In the genomic region with DNA sequence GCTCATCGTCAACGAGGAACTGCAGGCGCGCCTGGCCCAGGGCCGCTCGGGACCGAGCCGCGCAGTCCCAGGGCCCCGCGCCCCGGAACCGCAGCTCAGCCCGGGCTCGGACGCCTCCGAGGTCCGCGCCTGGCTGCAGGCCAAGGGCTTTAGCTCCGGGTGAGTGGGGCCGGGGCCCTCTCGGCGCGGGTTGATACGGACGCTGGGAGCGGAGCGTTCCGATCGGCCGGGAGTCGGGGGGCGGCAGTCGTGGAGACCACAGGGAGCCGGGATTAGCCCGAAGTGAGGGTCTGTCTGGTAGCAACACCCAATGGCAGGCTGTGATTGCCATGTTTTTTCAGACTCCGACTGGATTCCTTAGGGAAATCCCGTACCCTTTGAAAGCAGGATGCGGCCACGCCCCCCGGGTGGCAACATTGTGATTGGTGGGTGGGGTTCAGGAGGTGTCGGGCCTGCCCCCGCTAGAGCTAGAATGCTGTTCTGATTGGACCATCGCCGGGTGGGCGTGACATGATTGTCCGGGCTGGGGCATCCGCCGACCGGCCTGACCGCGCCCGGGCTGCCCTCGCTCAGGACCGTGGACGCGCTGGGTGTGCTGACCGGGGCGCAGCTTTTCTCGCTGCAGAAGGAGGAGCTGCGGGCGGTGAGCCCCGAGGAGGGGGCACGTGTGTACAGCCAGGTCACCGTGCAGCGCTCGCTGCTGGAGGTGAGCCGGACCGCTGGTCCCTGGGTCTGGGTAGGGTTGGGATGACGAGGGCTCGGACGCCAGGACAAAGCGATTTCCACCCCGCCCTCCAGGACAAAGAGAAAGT, we compare ENCODE assay signal across 8 cellular contexts. TPM values are rescaled to one million over a fixed set of nuclear protein-coding genes. Genes with fewer than 3 reads are reported as not detected.
DNase-seq lines count a peak whose midpoint lies in the region; ATAC-seq and TF ChIP-seq lines count a peak whose summit lies in the region.

No MANE protein-coding gene starts in this region.

- intact Hi-C loops in lower leg skin (cut with DNase I; ENCODE audit: low total_unique reads) = no loop called here

- DNase-seq in CD4-positive, CD25-positive, alpha-beta regulatory T cell = peak in 2 of 3 donors; percentile 42 to 54
- DNase-seq in NCI-H1105 treated with DMSO at 0.1 percent for 48 hours (lab: John Stamatoyannopoulos, UW) = peak; percentile 90
- peak; percentile 21 for DNase-seq in activated CD8-positive, alpha-beta memory T cell treated with anti-CD3 and anti-CD28 coated beads, Interleukin-2, amount 50 U/mL, for 24 hours (ENCODE audit: extremely low read depth)
- DNase-seq in endothelial cell (ENCODE audit: low spot score) = peak; percentile 96
- DNase-seq in lower leg skin (ENCODE audit: low spot score in 2 of 2) = peak; percentile 89 to 98
- DNase-seq in stimulated activated CD4-positive, alpha-beta T cell treated with anti-CD3 and anti-CD28 coated beads, Interleukin-2, amount 100 ng/mL, for 4 hours (ENCODE audit: low read depth) = peak; percentile 23
- no peak for DNase-seq in NCI-H446 (lab: John Stamatoyannopoulos, UW)

- ATAC-seq in CD4-positive, CD25-positive, alpha-beta regulatory T cell (ENCODE audit: low read depth in 2 of 2) = peak; percentile 35 to 41
- no peak for ATAC-seq in GM19452 (IDR thresholded peaks at IDR 0.05; ENCODE audit: unreplicated experiment)

- peaks cover 0 to 38% (median 15%) of the 10 kb centered on the region in 4 donors for H3K4me1 Mint-ChIP-seq in CD4-positive, CD25-positive, alpha-beta regulatory T cell
- peaks cover 24% of the 10 kb centered on the region for H3K4me1 Mint-ChIP-seq in endothelial cell (ENCODE audit: unreplicated experiment)

- H3K9me3 Mint-ChIP-seq in CD4-positive, CD25-positive, alpha-beta regulatory T cell = peaks cover 0 to 8% (median 0%) of the 10 kb centered on the region in 7 donors
- no peaks in the 10 kb centered on the region for H3K9me3 Mint-ChIP-seq in endothelial cell (ENCODE audit: unreplicated experiment)

- no peak overlapping the region for H3K4me3 ChIP-seq in CD4-positive, CD25-positive, alpha-beta regulatory T cell (ENCODE audit: low read depth, low read length)
- H3K4me3 ChIP-seq in lower leg skin (ENCODE audit: low read depth, poor library complexity, severe bottlenecking) = no peak overlapping the region

- peaks cover 5% of the 10 kb centered on the region for H3K36me3 ChIP-seq in CD4-positive, CD25-positive, alpha-beta regulatory T cell (ENCODE audit: control insufficient read depth, insufficient read depth, low read length)

- TF ChIP-seq POLR2A in lower leg skin (IDR thresholded peaks at IDR 0.05) = no peak

- TF ChIP-seq CTCF in endothelial cell (IDR thresholded peaks at IDR 0.05; ENCODE audit: unreplicated experiment) (no peak), lower leg skin (IDR thresholded peaks at IDR 0.05) (no peak)

- 2 to 3% methylated on average over 21 to 40 of the region's 74 CpGs for WGBS in lower leg skin, 2 donors

- peaks cover 28% of the 10 kb centered on the region for H3K4me1 ChIP-seq in CD4-positive, CD25-positive, alpha-beta regulatory T cell (ENCODE audit: control insufficient read depth, insufficient read depth, low read length, poor library complexity, severe bottlenecking)

- peak overlapping the region; percentile 16 to 79 (median 68) for H3K4me3 Mint-ChIP-seq in CD4-positive, CD25-positive, alpha-beta regulatory T cell
- H3K4me3 Mint-ChIP-seq in endothelial cell (ENCODE audit: unreplicated experiment) = peak overlapping the region; percentile 93

- H3K27me3 Mint-ChIP-seq in CD4-positive, CD25-positive, alpha-beta regulatory T cell = peaks cover 64% of the 10 kb centered on the region
- H3K27me3 Mint-ChIP-seq in endothelial cell (ENCODE audit: unreplicated experiment) = peaks cover 44% of the 10 kb centered on the region

- peaks cover 19% of the 10 kb centered on the region for H3K36me3 Mint-ChIP-seq in CD4-positive, CD25-positive, alpha-beta regulatory T cell
- H3K36me3 Mint-ChIP-seq in endothelial cell (ENCODE audit: low read depth, unreplicated experiment) = peaks cover 31% of the 10 kb centered on the region

- no peak overlapping the region for H3K27ac Mint-ChIP-seq in CD4-positive, CD25-positive, alpha-beta regulatory T cell
- H3K27ac Mint-ChIP-seq in endothelial cell (ENCODE audit: unreplicated experiment) = peak overlapping the region; percentile 44

- no peaks in the 10 kb centered on the region for H3K9me3 ChIP-seq in CD4-positive, CD25-positive, alpha-beta regulatory T cell (ENCODE audit: control insufficient read depth in 2 of 2, low read length in 2 of 2)

- H3K27me3 ChIP-seq in CD4-positive, CD25-positive, alpha-beta regulatory T cell (ENCODE audit: control insufficient read depth, insufficient read depth, low read length) = peaks cover 9% of the 10 kb centered on the region

- H3K27ac ChIP-seq in CD4-positive, CD25-positive, alpha-beta regulatory T cell (ENCODE audit: insufficient read depth, low read length, poor library complexity, severe bottlenecking) = no peak overlapping the region

RNA-seq across cellular contexts. Expression of gene EPS8L1, which starts 11.3 kb away (rescaled TPM):
- total RNA-seq in CD4-positive, CD25-positive, alpha-beta regulatory T cell = 4.4 TPM
- polyA plus RNA-seq in CD4-positive, CD25-positive, alpha-beta regulatory T cell = 1 to 10 TPM in 3 of 4 donors, under 1 TPM in 1; 0.41 to 4.0 (median 1.3) TPM
- 24.6 TPM for total RNA-seq in endothelial cell (ENCODE audit: unreplicated experiment)
- 100 to 1,000 TPM; 394 to 678 (median 540) TPM for total RNA-seq in lower leg skin

RNA-seq across cellular contexts. Expression of gene RDH13, which starts 24.0 kb away (rescaled TPM):
- total RNA-seq in CD4-positive, CD25-positive, alpha-beta regulatory T cell = 14.1 TPM
- 10 to 100 TPM in 3 of 4 donors, 1 to 10 TPM in 1; 9.1 to 16.1 (median 14.7) TPM for polyA plus RNA-seq in CD4-positive, CD25-positive, alpha-beta regulatory T cell
- total RNA-seq in endothelial cell (ENCODE audit: unreplicated experiment) = 13.5 TPM
- total RNA-seq in lower leg skin = 100 to 1,000 TPM in 3 of 4 donors, 10 to 100 TPM in 1; 93.2 to 146 (median 134) TPM

RNA-seq across cellular contexts. Expression of gene PPP1R12C, which starts 30.5 kb away (rescaled TPM):
- total RNA-seq in CD4-positive, CD25-positive, alpha-beta regulatory T cell = 191 TPM
- 1 to 10 TPM; 2.2 to 5.9 (median 3.8) TPM for polyA plus RNA-seq in CD4-positive, CD25-positive, alpha-beta regulatory T cell
- total RNA-seq in endothelial cell (ENCODE audit: unreplicated experiment) (136 TPM), lower leg skin (100 to 1,000 TPM in 1 of 4 donors, 10 to 100 TPM in 3; 55.5 to 103 (median 79.4) TPM)

RNA-seq across cellular contexts. Expression of gene GP6, which starts 48.9 kb away (rescaled TPM):
- total RNA-seq in CD4-positive, CD25-positive, alpha-beta regulatory T cell = 2.0 TPM
- polyA plus RNA-seq in CD4-positive, CD25-positive, alpha-beta regulatory T cell = not detected
- 1.2 TPM for total RNA-seq in endothelial cell (ENCODE audit: unreplicated experiment)
- total RNA-seq in lower leg skin = 1 to 10 TPM in 2 of 4 donors, under 1 TPM in 2; 0.49 to 8.5 (median 1.3) TPM

Comparison
In these comparisons a context has a peak if more than half of its experiments do, and no peak if none do; other contexts are left out.
1. DNase-seq: peak in CD4-positive, CD25-positive, alpha-beta regulatory T cell (2 of 3), NCI-H1105 treated with DMSO at 0.1 percent for 48 hours (single experiment), activated CD8-positive, alpha-beta memory T cell treated with anti-CD3 and anti-CD28 coated beads, Interleukin-2, amount 50 U/mL, for 24 hours (single experiment), endothelial cell (single experiment), lower leg skin (2 of 2) and stimulated activated CD4-positive, alpha-beta T cell treated with anti-CD3 and anti-CD28 coated beads, Interleukin-2, amount 100 ng/mL, for 4 hours (single experiment); none in NCI-H446 (0 of 2).
2. RNA of gene EPS8L1, which starts 11.3 kb away (total RNA-seq): 394 to 678 TPM in lower leg skin; 24.6 TPM in endothelial cell (single experiment) and 4.4 TPM in CD4-positive, CD25-positive, alpha-beta regulatory T cell (single experiment); every median in the first group is over 10 times any median in the second.